Comparison of ENCODE assay signal across 30 cellular contexts in the genomic region with DNA sequence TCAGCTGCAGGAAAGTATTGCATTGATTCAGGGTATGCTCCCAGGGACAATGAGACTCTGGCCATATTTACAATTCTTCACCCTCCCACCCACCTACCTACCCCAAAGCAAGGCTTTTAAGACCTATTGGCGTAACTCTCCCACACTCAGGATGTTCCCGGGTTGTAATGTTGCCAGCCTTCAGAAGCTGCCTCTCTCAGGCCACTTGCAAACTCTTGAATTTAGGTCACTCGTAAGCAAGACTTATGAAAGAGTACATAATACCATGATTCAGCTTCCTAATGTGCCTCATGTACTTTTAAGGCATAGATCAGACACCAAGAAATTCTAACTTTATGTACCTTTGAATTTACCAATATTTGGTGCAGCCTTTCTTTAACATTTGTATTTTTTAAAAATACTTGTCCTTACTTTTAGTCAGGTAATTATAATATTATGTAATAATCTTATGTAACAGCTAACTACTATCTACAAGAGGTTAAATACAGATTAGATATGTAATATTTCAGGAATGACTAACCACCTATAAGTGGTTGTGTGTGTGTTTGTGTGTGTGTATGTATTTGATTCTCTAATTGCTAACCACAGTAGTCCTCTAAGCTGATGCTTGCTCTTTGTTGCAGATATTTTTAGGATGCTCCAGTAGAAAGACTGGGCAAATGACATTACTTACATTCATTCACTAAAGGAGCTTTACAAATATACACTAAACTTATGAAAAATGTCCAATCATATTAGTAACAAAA.
"Had no signal": no experiment of that assay in that cellular context is flagged by ENCODE, and none has a peak within 500 bp of the region (broad histone marks: within the 10 kb centered on the region; RNA-seq: fewer than 3 reads in every experiment).

No MANE protein-coding gene starts in this region.

- ATAC-seq: activated CD8-positive, alpha-beta memory T cell treated with anti-CD3 and anti-CD28 coated beads, Interleukin-2, amount 10 ng/mL, durations not matched to agents 7 days and 5 days; activated naive CD4-positive, alpha-beta T cell treated with anti-CD3 and anti-CD28 coated beads, Interleukin-2, amount 50 U/mL, for 72 hours; PC-3; SK-N-SH treated with all-trans-retinoic acid at 6 μM for 48 hours; WTC11 had no signal

- H3K4me3 Mint-ChIP-seq: activated CD8-positive, alpha-beta memory T cell treated with anti-CD3 and anti-CD28 coated beads, Interleukin-2, amount 10 ng/mL, durations not matched to agents 7 days and 5 days; activated T-cell treated with anti-CD3 and anti-CD28 coated beads, Interleukin-2, amount 50 U/mL, for 24 hours; activated T-helper 1 cell treated with anti-CD3 and anti-CD28 coated beads, Interleukin-12 subunit alpha, Interleukin-12 subunit beta, Interleukin-2, Interleukin-4 antibody, amounts not matched to agents 30 ng/mL and 10 ng/mL and 1 ng/mL, durations not matched to agents 14 hours and 24 hours and 36 hours; central memory CD8-positive, alpha-beta T cell; IgD-negative memory B cell; T-helper 2 cell treated with Interferon-gamma antibody and Interleukin-4, amounts not matched to agents 5 μg/mL and 100 μg/mL, for 36 hours; WTC11 had no signal

- H3K36me3 Mint-ChIP-seq: activated CD8-positive, alpha-beta memory T cell treated with anti-CD3 and anti-CD28 coated beads, Interleukin-2, amount 10 ng/mL, durations not matched to agents 7 days and 5 days; activated naive CD4-positive, alpha-beta T cell treated with anti-CD3 and anti-CD28 coated beads, Interleukin-2, amount 50 U/mL, for 72 hours; IgD-negative memory B cell; WTC11 had no signal

- H3K27ac ChIP-seq: breast epithelium, KMS-11, SJSA1 had no signal

- H3K9me3 Mint-ChIP-seq: activated T-cell treated with anti-CD3 and anti-CD28 coated beads, Interleukin-2, amount 50 U/mL, for 24 hours; activated T-helper 1 cell treated with anti-CD3 and anti-CD28 coated beads, Interleukin-12 subunit alpha, Interleukin-12 subunit beta, Interleukin-2, Interleukin-4 antibody, amounts not matched to agents 30 ng/mL and 10 ng/mL and 1 ng/mL, durations not matched to agents 14 hours and 24 hours and 36 hours; T-helper 2 cell treated with Interferon-gamma antibody and Interleukin-4, amounts not matched to agents 5 μg/mL and 100 μg/mL, for 36 hours had no signal

- H3K27me3 ChIP-seq: breast epithelium, MG63, SJSA1 had no signal

- H3K4me1 Mint-ChIP-seq: activated CD8-positive, alpha-beta memory T cell treated with anti-CD3 and anti-CD28 coated beads, Interleukin-2, amount 10 ng/mL, durations not matched to agents 7 days and 5 days; central memory CD8-positive, alpha-beta T cell; IgD-negative memory B cell; WTC11 had no signal

- H3K27ac Mint-ChIP-seq: activated CD8-positive, alpha-beta memory T cell treated with anti-CD3 and anti-CD28 coated beads, Interleukin-2, amount 10 ng/mL, durations not matched to agents 7 days and 5 days; activated naive CD4-positive, alpha-beta T cell treated with anti-CD3 and anti-CD28 coated beads, Interleukin-2, amount 50 U/mL, for 72 hours; activated T-cell treated with anti-CD3 and anti-CD28 coated beads, Interleukin-2, amount 50 U/mL, for 24 hours; activated T-helper 1 cell treated with anti-CD3 and anti-CD28 coated beads, Interleukin-12 subunit alpha, Interleukin-12 subunit beta, Interleukin-2, Interleukin-4 antibody, amounts not matched to agents 30 ng/mL and 10 ng/mL and 1 ng/mL, durations not matched to agents 14 hours and 24 hours and 36 hours; IgD-negative memory B cell; T-helper 2 cell treated with Interferon-gamma antibody and Interleukin-4, amounts not matched to agents 5 μg/mL and 100 μg/mL, for 36 hours; WTC11 had no signal

- H3K4me3 ChIP-seq: breast epithelium, MG63, SJSA1 had no signal

- H3K4me1 ChIP-seq: breast epithelium, SJSA1 had no signal

- H3K27me3 Mint-ChIP-seq: activated CD8-positive, alpha-beta memory T cell treated with anti-CD3 and anti-CD28 coated beads, Interleukin-2, amount 10 ng/mL, durations not matched to agents 7 days and 5 days; activated T-cell treated with anti-CD3 and anti-CD28 coated beads, Interleukin-2, amount 50 U/mL, for 24 hours; central memory CD8-positive, alpha-beta T cell; IgD-negative memory B cell had no signal

- DNase-seq: activated CD4-positive, alpha-beta T cell treated with anti-CD3 and anti-CD28 coated beads for 48 hours; activated CD4-positive, alpha-beta T cell treated with anti-CD3 and anti-CD28 coated beads, Interleukin-2, amount 50 U/mL, for 4 hours; activated CD4-positive, CD25-positive, alpha-beta regulatory T cell treated with anti-CD3 and anti-CD28 coated beads, Interleukin-2, amount 50 U/mL, for 72 hours; activated CD8-positive, alpha-beta memory T cell treated with anti-CD3 and anti-CD28 coated beads, Interleukin-2, amount 10 ng/mL, durations not matched to agents 7 days and 5 days; activated effector memory CD4-positive, alpha-beta T cell treated with anti-CD3 and anti-CD28 coated beads, Interleukin-2, amount 50 U/mL, for 16 hours; activated naive CD4-positive, alpha-beta T cell treated with Interleukin-2 at 50 U/mL for 16 hours; activated T-cell treated with anti-CD3 and anti-CD28 coated beads, Interleukin-2, amount 50 U/mL, for 24 hours; MG63; MV-4-11; NCI-H1092 treated with DMSO at 0.1 percent for 48 hours; NCI-H1417 treated with DMSO at 0.1 percent for 48 hours; NCI-H1694; NCI-H2029; NCI-H2107; NCI-H2171 treated with DMSO at 0.1 percent for 48 hours; NCI-H446; NCI-H524; PC-3; SHP77; SW 1271 had no signal
